In genomic region chr21:46097826-46098286, GRCh38 we compare ENCODE assay signal across 8 cellular contexts. TPM values are rescaled to one million over a fixed set of nuclear protein-coding genes. Genes with fewer than 3 reads are reported as not detected.
DNase-seq lines count a peak whose midpoint lies in the region; ATAC-seq and TF ChIP-seq lines count a peak whose summit lies in the region.

Gene COL6A2, plus strand, starts transcription at chr21:46098112.

- peak within 1 kb of the TSS; percentile 47 for H2BK120ac ChIP-seq in neuronal stem cell (ENCODE audit: low read depth, low read length)

- DNase-seq in Caki2 (ENCODE audit: low read depth) (peak; percentile 16), NCI-H69 (lab: John Stamatoyannopoulos, UW) (peak; percentile 37), foreskin fibroblast (peak; percentile 83 to 92), neuronal stem cell (ENCODE audit: low spot score) (peak; percentile 54), thyroid gland (peak; percentile 31 to 39), Ammon's horn (ENCODE audit: low spot score) (no peak)
- peak; percentile 27 for DNase-seq in activated T-helper 9 cell treated with anti-CD3 and anti-CD28 coated beads, Interleukin-2, amount 50 U/mL, for 16 hours (ENCODE audit: low read depth)

- H2AFZ ChIP-seq in neuronal stem cell (ENCODE audit: low read length) = peak within 1 kb of the TSS; percentile 89

- H3K36me3 ChIP-seq in neuronal stem cell (replicated peaks in 1 of 2; ENCODE audit: control insufficient read depth in 2 of 2, insufficient read depth in 2 of 2, low read length in 2 of 2) = no peaks in the 10 kb centered on the region
- no peaks in the 10 kb centered on the region for H3K36me3 ChIP-seq in thyroid gland

- peak within 1 kb of the TSS; percentile 75 for H2BK15ac ChIP-seq in neuronal stem cell (ENCODE audit: low read length)

- no peaks in the 10 kb centered on the region for H3K79me1 ChIP-seq in neuronal stem cell (ENCODE audit: low read depth, low read length)

- peak; percentile 11 for TF ChIP-seq CTCF in foreskin fibroblast (IDR thresholded peaks at IDR 0.05; ENCODE audit: low read depth, low read length)
- TF ChIP-seq CTCF in thyroid gland (IDR thresholded peaks at IDR 0.05) = peak in 1 of 6 experiments; percentile 23

- ATAC-seq in GM21526 (IDR thresholded peaks at IDR 0.05; ENCODE audit: low FRiP score, unreplicated experiment) = no peak

- H3K14ac ChIP-seq in neuronal stem cell (ENCODE audit: low read length) = no peak within 1 kb of the TSS

- WGBS in neuronal stem cell (ENCODE audit: extremely low coverage in 2 of 2, insufficient read length in 2 of 2, insufficient replicate concordance in 1 of 2), 2 donors = no CpG with 5 or more reads among the region's 58 CpGs
- WGBS in thyroid gland, 2 donors = no CpG with 5 or more reads among the region's 58 CpGs

- H2BK5ac ChIP-seq in neuronal stem cell (ENCODE audit: low read length) = no peak within 1 kb of the TSS

- no peak within 1 kb of the TSS for H3K4ac ChIP-seq in neuronal stem cell (ENCODE audit: low read length)

- H3K4me3 ChIP-seq in foreskin fibroblast (ENCODE audit: low read depth in 1 of 2, low read length in 2 of 2) (peak within 1 kb of the TSS; percentile 77 to 96), neuronal stem cell (ENCODE audit: low read length in 2 of 2) (peak within 1 kb of the TSS; percentile 31 to 78), thyroid gland (replicated peaks in 1 of 3) (peak within 1 kb of the TSS in 2 of 3 donors; percentile 20 to 80)

- H3K27ac ChIP-seq in neuronal stem cell (replicated peaks; ENCODE audit: low read length) (no peak within 1 kb of the TSS), thyroid gland (peak within 1 kb of the TSS; percentile 64 to 80 (median 80))

- no peak within 1 kb of the TSS for H4K8ac ChIP-seq in neuronal stem cell (ENCODE audit: low read depth, low read length)

- peak within 1 kb of the TSS; percentile 95 for H3K18ac ChIP-seq in neuronal stem cell (ENCODE audit: low read length)

- in situ Hi-C loops in Caki2 (cut with HindIII; ENCODE audit: low pct_unique_long_range_greater_than_20kb, low sequenced_read_pairs) = no loop called here

- H3K27me3 ChIP-seq in neuronal stem cell (ENCODE audit: control insufficient read depth in 3 of 3, insufficient read depth in 3 of 3, low read depth in 1 of 3, low read length in 3 of 3) = peaks cover 8 to 69% (median 20%) of the 10 kb centered on the region in 3 experiments
- no peaks in the 10 kb centered on the region for H3K27me3 ChIP-seq in thyroid gland

- no peak within 1 kb of the TSS for H4K91ac ChIP-seq in neuronal stem cell (ENCODE audit: low read depth, low read length, poor library complexity)

- intact Hi-C loops in thyroid gland (cut with DNase I) = loop anchor here (2.0 kb wide), 1 partner anchor 125 kb away; no protein-coding TSS in a partner anchor

- H2AK5ac ChIP-seq in neuronal stem cell (ENCODE audit: low read depth, low read length) = peak within 1 kb of the TSS; percentile 99

- H3K4me1 ChIP-seq in neuronal stem cell (ENCODE audit: control insufficient read depth in 2 of 2, insufficient read depth in 1 of 2, low read depth in 1 of 2, low read length in 2 of 2) (no peaks in the 10 kb centered on the region), thyroid gland (peaks cover 0 to 11% of the 10 kb centered on the region in 2 donors)

- peak within 1 kb of the TSS; percentile 85 for H3K23ac ChIP-seq in neuronal stem cell (ENCODE audit: low read depth, low read length, poor library complexity)

- no peak for TF ChIP-seq POLR2A in thyroid gland (IDR thresholded peaks at IDR 0.05)

- peak within 1 kb of the TSS; percentile 64 for H3K4me2 ChIP-seq in neuronal stem cell (ENCODE audit: insufficient read depth, low read length, poor library complexity, severe bottlenecking)

- H3K9me3 ChIP-seq in neuronal stem cell (replicated peaks in 1 of 2; ENCODE audit: control insufficient read depth in 2 of 2, insufficient read depth in 1 of 2, low read depth in 1 of 2, low read length in 2 of 2) = peaks cover 5 to 13% of the 10 kb centered on the region in 2 donors
- no peaks in the 10 kb centered on the region for H3K9me3 ChIP-seq in thyroid gland

- H2BK12ac ChIP-seq in neuronal stem cell (ENCODE audit: low read length) = peak within 1 kb of the TSS; percentile 63

- H3K9ac ChIP-seq in neuronal stem cell (ENCODE audit: low read depth, low read length, poor library complexity) = peak within 1 kb of the TSS; percentile 70

RNA-seq across cellular contexts. Expression of gene COL6A2, which starts in this region (rescaled TPM):
- total RNA-seq in Caki2 (2014; rRNA removed; shearing (Covaris generic); ENCODE audit: low replicate concordance) = 97.9 and 120 TPM in 2 replicates
- polyA plus RNA-seq in neuronal stem cell (2013, experiment 1 of 2) = 19.3 TPM
- polyA plus RNA-seq in neuronal stem cell (2013, experiment 2 of 2) = 19.1 TPM
- total RNA-seq in thyroid gland = 100 to 1,000 TPM in 3 of 4 donors, 10 to 100 TPM in 1; 79.4 to 191 (median 172) TPM
